Comparison of ENCODE assay signal across 8 cellular contexts in the genomic region with DNA sequence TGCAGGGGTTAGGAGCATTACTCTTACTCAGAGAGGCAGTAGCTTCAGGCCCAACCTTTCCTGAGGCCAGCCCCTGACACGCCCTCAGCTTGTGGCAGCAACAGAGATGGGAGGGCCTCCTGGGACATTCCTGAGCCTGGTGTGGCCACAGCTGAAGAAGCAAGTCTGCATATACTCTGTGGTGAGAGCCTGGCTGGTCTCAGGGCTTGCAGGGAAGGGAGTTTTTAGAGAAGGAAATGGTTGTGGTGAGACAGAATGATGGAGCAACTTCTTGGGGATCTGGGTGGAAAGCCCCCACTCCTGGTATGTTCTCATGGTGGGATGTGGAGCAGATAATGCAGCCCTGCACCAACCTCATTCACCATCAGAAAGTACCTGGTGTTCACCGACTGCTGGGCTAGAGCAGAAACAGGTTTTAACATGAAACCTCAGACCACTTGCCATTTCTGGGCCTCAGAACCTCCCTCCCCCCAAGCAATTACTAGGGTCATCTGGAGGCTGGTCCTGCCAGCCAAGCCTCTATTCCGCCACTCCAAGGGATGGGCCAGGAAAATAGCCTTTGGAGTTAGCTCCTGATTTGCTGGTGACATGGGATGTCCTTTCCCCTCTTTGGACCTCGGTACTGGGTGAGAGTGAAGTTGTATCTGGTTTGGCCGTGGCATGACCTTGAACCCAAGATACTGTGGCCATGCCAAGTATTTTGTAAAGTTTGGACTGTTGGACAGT.
DNase-seq lines count a peak whose midpoint lies in the region; ATAC-seq and TF ChIP-seq lines count a peak whose summit lies in the region.

No MANE protein-coding gene starts in this region.

- no peak overlapping the region for H3K4me3 ChIP-seq in fibroblast of mammary gland (ENCODE audit: control insufficient read depth, low read depth, low read length)

- DNase-seq in 8988T = peak; percentile 32
- DNase-seq in NCI-H187 (lab: John Stamatoyannopoulos, UW) = peak; percentile 2 to 56
- DNase-seq in activated CD8-positive, alpha-beta memory T cell treated with anti-CD3 and anti-CD28 coated beads for 48 hours (ENCODE audit: low read depth in 2 of 3, low spot score in 2 of 3) = peak in 2 of 3 experiments; percentile 32 to 64
- DNase-seq in fibroblast of mammary gland (ENCODE audit: low read depth) = peak; percentile 94
- DNase-seq in non-pigmented ciliary epithelial cell (ENCODE audit: low read depth) = peak; percentile 90
- no peak for DNase-seq in SHP77 (lab: John Stamatoyannopoulos, UW)

- no peak for TF ChIP-seq CTCF in fibroblast of mammary gland (conservative IDR thresholded peaks at IDR 0.05; ENCODE audit: control insufficient read depth, insufficient read depth, low read depth, low read length)

- ATAC-seq in GM18502 (IDR thresholded peaks at IDR 0.05; ENCODE audit: poor library complexity, unreplicated experiment) (peak; percentile 86), HG02840 (IDR thresholded peaks at IDR 0.05; ENCODE audit: low FRiP score, unreplicated experiment) (peak; percentile 72)

Comparison
In these comparisons a context has a peak if more than half of its experiments do, and no peak if none do; other contexts are left out.
1. DNase-seq: peak in 8988T (single experiment), NCI-H187 (2 of 2), activated CD8-positive, alpha-beta memory T cell treated with anti-CD3 and anti-CD28 coated beads for 48 hours (2 of 3), fibroblast of mammary gland (single experiment) and non-pigmented ciliary epithelial cell (single experiment); none in SHP77 (0 of 2).